32 cellular contexts compared by ENCODE assay signal in the genomic region with DNA sequence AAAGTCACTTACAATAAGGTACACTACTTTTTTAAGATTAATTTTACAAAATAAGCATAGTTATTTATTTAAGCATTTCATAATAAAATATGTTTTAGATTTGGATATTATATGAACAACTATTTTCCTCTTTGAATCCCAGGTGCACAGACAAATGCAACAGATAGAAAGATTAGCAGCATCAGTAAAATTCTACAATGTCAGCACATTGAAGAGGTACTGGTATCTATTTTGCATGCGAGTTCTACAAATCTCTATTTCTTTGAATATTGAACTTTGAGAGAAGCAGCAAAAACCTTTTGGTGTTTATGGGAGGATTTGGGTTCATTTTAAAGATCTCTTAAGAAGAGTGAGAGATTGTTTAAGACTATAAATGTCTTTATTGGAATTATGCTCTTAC.
"Had no signal": no experiment of that assay in that cellular context is flagged by ENCODE, and none has a peak within 500 bp of the region (broad histone marks: within the 10 kb centered on the region; RNA-seq: fewer than 3 reads in every experiment).

No MANE protein-coding gene starts in this region.

- H3K4me1 Mint-ChIP-seq: activated CD4-positive, alpha-beta T cell treated with anti-CD3 and anti-CD28 coated beads for 36 hours; activated CD4-positive, alpha-beta T cell treated with anti-CD3 and anti-CD28 coated beads, Interleukin-2, amount 10 ng/mL, durations not matched to agents 24 days and 14 days; activated CD8-positive, alpha-beta memory T cell treated with anti-CD3 and anti-CD28 coated beads, Interleukin-2, amount 10 ng/mL, durations not matched to agents 7 days and 5 days; activated naive CD4-positive, alpha-beta T cell treated with anti-CD3 and anti-CD28 coated beads, Interleukin-2, amount 50 U/mL, for 24 hours; activated naive CD8-positive, alpha-beta T cell treated with anti-CD3 and anti-CD28 coated beads for 36 hours; activated naive CD8-positive, alpha-beta T cell treated with anti-CD3 and anti-CD28 coated beads, Interleukin-2, amount 50 U/mL, for 24 hours had no signal

- H3K9me3 ChIP-seq: adrenal gland, body of pancreas, esophagus squamous epithelium, gastroesophageal sphincter had no signal

- ATAC-seq: activated CD4-positive, alpha-beta T cell treated with anti-CD3 and anti-CD28 coated beads for 36 hours; activated CD8-positive, alpha-beta memory T cell treated with anti-CD3 and anti-CD28 coated beads, Interleukin-2, amount 10 ng/mL, durations not matched to agents 7 days and 5 days; activated CD8-positive, alpha-beta T cell treated with anti-CD3 and anti-CD28 coated beads, Interleukin-2, amount 10 ng/mL, durations not matched to agents 7 days and 5 days; activated naive CD8-positive, alpha-beta T cell treated with anti-CD3 and anti-CD28 coated beads, Interleukin-2, amount 50 U/mL, for 24 hours; body of pancreas; gastroesophageal sphincter had no signal

- H3K9me3 Mint-ChIP-seq: activated CD4-positive, alpha-beta memory T cell treated with anti-CD3 and anti-CD28 coated beads for 36 hours; activated CD4-positive, alpha-beta T cell treated with anti-CD3 and anti-CD28 coated beads, Interleukin-2, amount 10 ng/mL, durations not matched to agents 24 days and 14 days; activated naive CD4-positive, alpha-beta T cell treated with anti-CD3 and anti-CD28 coated beads for 36 hours; activated naive CD8-positive, alpha-beta T cell treated with anti-CD3 and anti-CD28 coated beads for 36 hours; activated T-helper 1 cell treated with anti-CD3 and anti-CD28 coated beads, Interleukin-12 subunit alpha, Interleukin-12 subunit beta, Interleukin-2, Interleukin-4 antibody, amounts not matched to agents 30 ng/mL and 10 ng/mL and 1 ng/mL, durations not matched to agents 14 hours and 24 hours and 36 hours; activated T-helper 2 cell treated with anti-CD3 and anti-CD28 coated beads, Interferon-gamma antibody, Interleukin-2, Interleukin-4, amounts not matched to agents 10 μg/mL and 5 μg/mL and 100 μg/mL, durations not matched to agents 14 hours and 24 hours and 36 hours had no signal

- H3K4me3 Mint-ChIP-seq: activated CD4-positive, alpha-beta memory T cell treated with anti-CD3 and anti-CD28 coated beads for 36 hours; activated CD4-positive, alpha-beta T cell treated with anti-CD3 and anti-CD28 coated beads for 36 hours; activated CD4-positive, alpha-beta T cell treated with anti-CD3 and anti-CD28 coated beads, Interleukin-2, amount 10 ng/mL, durations not matched to agents 24 days and 14 days; activated CD8-positive, alpha-beta memory T cell treated with anti-CD3 and anti-CD28 coated beads, Interleukin-2, amount 10 ng/mL, durations not matched to agents 7 days and 5 days; activated CD8-positive, alpha-beta T cell treated with anti-CD3 and anti-CD28 coated beads, Interleukin-2, amount 10 ng/mL, durations not matched to agents 7 days and 5 days; activated naive CD4-positive, alpha-beta T cell treated with anti-CD3 and anti-CD28 coated beads for 36 hours; activated naive CD4-positive, alpha-beta T cell treated with anti-CD3 and anti-CD28 coated beads, Interleukin-2, amount 50 U/mL, for 24 hours; activated naive CD8-positive, alpha-beta T cell treated with anti-CD3 and anti-CD28 coated beads for 36 hours; activated naive CD8-positive, alpha-beta T cell treated with anti-CD3 and anti-CD28 coated beads, Interleukin-2, amount 50 U/mL, for 24 hours; activated T-helper 1 cell treated with anti-CD3 and anti-CD28 coated beads, Interleukin-12 subunit alpha, Interleukin-12 subunit beta, Interleukin-2, Interleukin-4 antibody, amounts not matched to agents 30 ng/mL and 10 ng/mL and 1 ng/mL, durations not matched to agents 14 hours and 24 hours and 36 hours had no signal

- H3K27me3 Mint-ChIP-seq: activated CD4-positive, alpha-beta memory T cell treated with anti-CD3 and anti-CD28 coated beads for 36 hours; activated CD4-positive, alpha-beta T cell treated with anti-CD3 and anti-CD28 coated beads for 36 hours; activated CD4-positive, alpha-beta T cell treated with anti-CD3 and anti-CD28 coated beads, Interleukin-2, amount 10 ng/mL, durations not matched to agents 24 days and 14 days; activated CD8-positive, alpha-beta memory T cell treated with anti-CD3 and anti-CD28 coated beads, Interleukin-2, amount 10 ng/mL, durations not matched to agents 7 days and 5 days; activated naive CD4-positive, alpha-beta T cell treated with anti-CD3 and anti-CD28 coated beads, Interleukin-2, amount 50 U/mL, for 24 hours; activated naive CD8-positive, alpha-beta T cell treated with anti-CD3 and anti-CD28 coated beads for 36 hours; activated naive CD8-positive, alpha-beta T cell treated with anti-CD3 and anti-CD28 coated beads, Interleukin-2, amount 50 U/mL, for 24 hours had no signal

- H3K27ac ChIP-seq: adrenal gland, body of pancreas, epithelial cell of prostate, esophagus squamous epithelium, gastroesophageal sphincter had no signal

- DNase-seq: activated CD4-positive, alpha-beta memory T cell treated with anti-CD3 and anti-CD28 coated beads for 36 hours; activated CD4-positive, alpha-beta T cell treated with anti-CD3 and anti-CD28 coated beads for 36 hours; activated CD4-positive, alpha-beta T cell treated with anti-CD3 and anti-CD28 coated beads, Interleukin-2, amount 10 ng/mL, durations not matched to agents 24 days and 14 days; activated CD4-positive, CD25-positive, alpha-beta regulatory T cell; activated CD4-positive, CD25-positive, alpha-beta regulatory T cell treated with anti-CD3 and anti-CD28 coated beads, Interleukin-2, amount 50 U/mL, for 72 hours; activated CD8-positive, alpha-beta memory T cell treated with anti-CD3 and anti-CD28 coated beads, Interleukin-2, amount 10 ng/mL, durations not matched to agents 7 days and 5 days; activated CD8-positive, alpha-beta memory T cell treated with anti-CD3 and anti-CD28 coated beads, Interleukin-2, amount 50 U/mL, for 4 hours; activated CD8-positive, alpha-beta T cell treated with anti-CD3 and anti-CD28 coated beads, Interleukin-2, amount 10 ng/mL, durations not matched to agents 7 days and 5 days; activated effector memory CD4-positive, alpha-beta T cell treated with anti-CD3 and anti-CD28 coated beads, Interleukin-2, amount 50 U/mL, for 16 hours; activated naive CD4-positive, alpha-beta T cell treated with anti-CD3 and anti-CD28 coated beads for 36 hours; activated naive CD8-positive, alpha-beta T cell treated with anti-CD3 and anti-CD28 coated beads for 36 hours; activated naive CD8-positive, alpha-beta T cell treated with anti-CD3 and anti-CD28 coated beads, Interleukin-2, amount 50 U/mL, for 24 hours; activated T-cell treated with anti-CD3 and anti-CD28 coated beads, Interleukin-2, amount 50 U/mL, for 1 hour; activated T-cell treated with anti-CD3 and anti-CD28 coated beads, Interleukin-2, amount 50 U/mL, for 48 hours; adrenal gland; amygdala; aorta; body of pancreas; caudate nucleus; cortex of kidney; dermis blood vessel endothelial cell; effector CD8-positive, alpha-beta T cell; esophagus squamous epithelium; foreskin melanocyte; head of caudate nucleus; T-helper 2 cell had no signal

- H3K4me3 ChIP-seq: adrenal gland, body of pancreas, esophagus squamous epithelium, gastroesophageal sphincter had no signal

- H3K27me3 ChIP-seq: adrenal gland, body of pancreas, esophagus squamous epithelium, gastroesophageal sphincter had no signal

- FAIRE-seq: endothelial cell of umbilical vein had no signal

- H3K4me1 ChIP-seq: adrenal gland, body of pancreas, esophagus squamous epithelium, gastroesophageal sphincter had no signal

- H3K36me3 Mint-ChIP-seq: activated CD4-positive, alpha-beta memory T cell treated with anti-CD3 and anti-CD28 coated beads for 36 hours; activated CD8-positive, alpha-beta memory T cell treated with anti-CD3 and anti-CD28 coated beads, Interleukin-2, amount 10 ng/mL, durations not matched to agents 7 days and 5 days; activated naive CD4-positive, alpha-beta T cell treated with anti-CD3 and anti-CD28 coated beads, Interleukin-2, amount 50 U/mL, for 24 hours; activated naive CD8-positive, alpha-beta T cell treated with anti-CD3 and anti-CD28 coated beads for 36 hours had no signal

- H3K27ac Mint-ChIP-seq: activated CD4-positive, alpha-beta memory T cell treated with anti-CD3 and anti-CD28 coated beads for 36 hours; activated CD4-positive, alpha-beta T cell treated with anti-CD3 and anti-CD28 coated beads for 36 hours; activated CD4-positive, alpha-beta T cell treated with anti-CD3 and anti-CD28 coated beads, Interleukin-2, amount 10 ng/mL, durations not matched to agents 24 days and 14 days; activated CD8-positive, alpha-beta memory T cell treated with anti-CD3 and anti-CD28 coated beads, Interleukin-2, amount 10 ng/mL, durations not matched to agents 7 days and 5 days; activated CD8-positive, alpha-beta T cell treated with anti-CD3 and anti-CD28 coated beads, Interleukin-2, amount 10 ng/mL, durations not matched to agents 7 days and 5 days; activated naive CD4-positive, alpha-beta T cell treated with anti-CD3 and anti-CD28 coated beads for 36 hours; activated naive CD4-positive, alpha-beta T cell treated with anti-CD3 and anti-CD28 coated beads, Interleukin-2, amount 50 U/mL, for 24 hours; activated naive CD8-positive, alpha-beta T cell treated with anti-CD3 and anti-CD28 coated beads for 36 hours; activated naive CD8-positive, alpha-beta T cell treated with anti-CD3 and anti-CD28 coated beads, Interleukin-2, amount 50 U/mL, for 24 hours; activated T-helper 1 cell treated with anti-CD3 and anti-CD28 coated beads, Interleukin-12 subunit alpha, Interleukin-12 subunit beta, Interleukin-2, Interleukin-4 antibody, amounts not matched to agents 30 ng/mL and 10 ng/mL and 1 ng/mL, durations not matched to agents 14 hours and 24 hours and 36 hours; activated T-helper 2 cell treated with anti-CD3 and anti-CD28 coated beads, Interferon-gamma antibody, Interleukin-2, Interleukin-4, amounts not matched to agents 10 μg/mL and 5 μg/mL and 100 μg/mL, durations not matched to agents 14 hours and 24 hours and 36 hours had no signal

- H3K36me3 ChIP-seq: adrenal gland, esophagus squamous epithelium, gastroesophageal sphincter had no signal
